8 cellular contexts compared by ENCODE assay signal in the genomic region with DNA sequence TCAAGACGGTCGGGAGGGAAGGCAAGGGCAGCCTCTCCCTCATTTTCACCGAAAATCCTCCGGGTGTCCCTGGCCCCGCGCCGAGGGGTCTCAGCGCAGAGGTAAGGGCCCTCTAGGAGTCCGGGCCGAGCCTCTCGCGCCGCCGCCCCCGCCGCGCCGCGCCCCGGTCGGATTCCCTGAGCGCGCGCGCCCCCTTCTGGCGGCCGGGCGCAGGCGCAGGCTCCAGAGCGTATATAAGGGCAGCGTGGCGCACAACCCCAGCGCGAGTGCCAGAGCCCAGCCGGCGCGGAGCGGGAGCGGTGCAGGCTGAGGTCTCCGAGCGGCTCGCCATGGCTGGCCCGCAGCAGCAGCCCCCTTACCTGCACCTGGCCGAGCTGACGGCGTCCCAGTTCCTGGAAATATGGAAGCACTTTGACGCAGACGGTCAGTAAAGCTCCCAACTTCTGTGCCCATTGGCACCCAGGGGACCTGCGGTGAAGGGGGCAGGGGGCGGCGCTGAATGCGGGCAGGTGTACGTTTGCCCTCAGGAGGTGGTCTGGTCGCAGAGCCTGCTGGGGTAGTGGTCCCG. TPM values are rescaled to one million over a fixed set of nuclear protein-coding genes. Genes with fewer than 3 reads are reported as not detected.
DNase-seq lines count a peak whose midpoint lies in the region; ATAC-seq and TF ChIP-seq lines count a peak whose summit lies in the region.

A gene with protein sequence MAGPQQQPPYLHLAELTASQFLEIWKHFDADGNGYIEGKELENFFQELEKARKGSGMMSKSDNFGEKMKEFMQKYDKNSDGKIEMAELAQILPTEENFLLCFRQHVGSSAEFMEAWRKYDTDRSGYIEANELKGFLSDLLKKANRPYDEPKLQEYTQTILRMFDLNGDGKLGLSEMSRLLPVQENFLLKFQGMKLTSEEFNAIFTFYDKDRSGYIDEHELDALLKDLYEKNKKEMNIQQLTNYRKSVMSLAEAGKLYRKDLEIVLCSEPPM (plus strand): TSS at position 260 of the 568 bp plus-strand sequence. CDS start 70 bp downstream, at position 330.

- H4K20me1 ChIP-seq in DND-41 (ENCODE audit: insufficient read depth, low read length): no peaks in the 10 kb centered on the region

- H3K4me2 ChIP-seq in DND-41 (ENCODE audit: insufficient read depth, low read length): no peak within 1 kb of the TSS

- H3K9me3 ChIP-seq in DND-41 (ENCODE audit: insufficient read depth, low read length, severe bottlenecking): no peaks in the 10 kb centered on the region
- H3K9me3 ChIP-seq in iPS-15b (ENCODE audit: control insufficient read depth, insufficient read depth, low read length): no peaks in the 10 kb centered on the region
- H3K9me3 ChIP-seq in skeletal muscle tissue (ENCODE audit: control insufficient read depth in 3 of 3, low read length in 3 of 3): no peaks in the 10 kb centered on the region

- in situ Hi-C loops in astrocyte of the cerebellum (cut with HindIII; ENCODE audit: low sequenced_read_pairs): no loop called here

- DNase-seq in DND-41: no peak
- DNase-seq in KG1 (lab: John Stamatoyannopoulos, UW): peak; percentile 37
- peak; percentile 23 for DNase-seq in T-helper 22 cell (ENCODE audit: low read depth)
- DNase-seq in astrocyte of the cerebellum (ENCODE audit: low read depth): peak; percentile 13

- H3K9ac ChIP-seq in DND-41 (ENCODE audit: low read depth, low read length) (no peak within 1 kb of the TSS), iPS-15b (ENCODE audit: low read depth, low read length) (no peak within 1 kb of the TSS), skeletal muscle tissue (ENCODE audit: low read depth in 1 of 3, low read length in 3 of 3) (peak within 1 kb of the TSS in 1 of 3 donors; percentile 25)

- H3K79me2 ChIP-seq in DND-41 (ENCODE audit: insufficient read depth, low read length): no peaks in the 10 kb centered on the region

- H3K27ac ChIP-seq in DND-41 (ENCODE audit: low read length): no peak within 1 kb of the TSS
- no peak within 1 kb of the TSS for H3K27ac ChIP-seq in skeletal muscle tissue (ENCODE audit: low read depth, low read length)

- no peaks in the 10 kb centered on the region for H3K4me1 ChIP-seq in DND-41 (ENCODE audit: insufficient read depth, low read length)
- H3K4me1 ChIP-seq in iPS-15b (ENCODE audit: control insufficient read depth, insufficient read depth, low read length): no peaks in the 10 kb centered on the region
- peaks cover 5 to 11% (median 9%) of the 10 kb centered on the region in 3 donors for H3K4me1 ChIP-seq in skeletal muscle tissue (ENCODE audit: control insufficient read depth in 3 of 3, insufficient read depth in 3 of 3, low read length in 3 of 3)

- no peaks in the 10 kb centered on the region for H3K36me3 ChIP-seq in DND-41 (ENCODE audit: insufficient read depth, low read length)
- no peaks in the 10 kb centered on the region for H3K36me3 ChIP-seq in iPS-15b (ENCODE audit: control insufficient read depth, insufficient read depth, low read length)
- H3K36me3 ChIP-seq in skeletal muscle tissue (ENCODE audit: control insufficient read depth in 3 of 3, insufficient read depth in 3 of 3, low read length in 3 of 3): no peaks in the 10 kb centered on the region

- H3K4me3 ChIP-seq in DND-41 (ENCODE audit: low read depth in 1 of 2, low read length in 2 of 2): no peak within 1 kb of the TSS
- peak within 1 kb of the TSS; percentile 14 for H3K4me3 ChIP-seq in astrocyte of the cerebellum (ENCODE audit: low read depth, low read length)
- peak within 1 kb of the TSS; percentile 63 for H3K4me3 ChIP-seq in iPS-15b (ENCODE audit: low read depth, low read length)
- H3K4me3 ChIP-seq in skeletal muscle tissue (ENCODE audit: low read length in 3 of 3): peak within 1 kb of the TSS in 2 of 3 donors; percentile 36 to 54

- peak; percentile 44; the same call in 1 of the 3 replicates for ATAC-seq in DND-41 (ENCODE audit: insufficient read depth, low read depth)
- ATAC-seq in GM21576 (IDR thresholded peaks at IDR 0.05; ENCODE audit: unreplicated experiment): peak; percentile 77
- ATAC-seq in GM19467 (IDR thresholded peaks at IDR 0.05; ENCODE audit: unreplicated experiment): no peak

- TF ChIP-seq CTCF in DND-41 (IDR thresholded peaks at IDR 0.05; ENCODE audit: borderline replicate concordance, extremely low read depth, low read length, poor library complexity, severe bottlenecking) (peak; percentile 49), astrocyte of the cerebellum (IDR thresholded peaks at IDR 0.05; ENCODE audit: low read depth, low read length, missing control alignments) (peak; percentile 60)

- H3K27me3 ChIP-seq in DND-41 (ENCODE audit: insufficient read depth, low read length, poor library complexity): peaks cover 3% of the 10 kb centered on the region
- peaks cover 27% of the 10 kb centered on the region for H3K27me3 ChIP-seq in iPS-15b (ENCODE audit: control insufficient read depth, insufficient read depth, low read length)
- peaks cover 16 to 31% (median 30%) of the 10 kb centered on the region in 3 donors for H3K27me3 ChIP-seq in skeletal muscle tissue (ENCODE audit: control insufficient read depth in 3 of 3, insufficient read depth in 3 of 3, low read length in 3 of 3)

- no peak within 1 kb of the TSS for H2AFZ ChIP-seq in DND-41 (ENCODE audit: low read depth, low read length)

RNA-seq across cellular contexts. Expression of the gene that starts here (rescaled TPM):
- 1.0 TPM for total RNA-seq in skeletal muscle tissue

Comparison
In these comparisons a context has a peak if more than half of its experiments do, and no peak if none do; other contexts are left out.
1. H3K4me3 ChIP-seq: peak in astrocyte of the cerebellum (single experiment), iPS-15b (single experiment) and skeletal muscle tissue (2 of 3); none in DND-41 (0 of 2).